Comparison of ENCODE assay signal across 11 cellular contexts in genomic region chr1:85607126-85607912, GRCh38. TPM values are rescaled to one million over a fixed set of nuclear protein-coding genes. Genes with fewer than 3 reads are reported as not detected.
DNase-seq lines count a peak whose midpoint lies in the region; ATAC-seq, FAIRE-seq and TF ChIP-seq lines count a peak whose summit lies in the region.
"Had no signal": no experiment of that assay in that cellular context is flagged by ENCODE, and none has a peak within 500 bp of the region (broad histone marks: within the 10 kb centered on the region; RNA-seq: fewer than 3 reads in every experiment).

No MANE protein-coding gene starts in this region.

- H3K27me3 Mint-ChIP-seq in Caco-2 (ENCODE audit: insufficient read depth, unreplicated experiment), result no peaks in the 10 kb centered on the region
- H3K27me3 Mint-ChIP-seq in activated naive CD8-positive, alpha-beta T cell treated with anti-CD3 and anti-CD28 coated beads for 36 hours, result no peaks in the 10 kb centered on the region
- H3K27me3 Mint-ChIP-seq: activated naive CD4-positive, alpha-beta T cell treated with anti-CD3 and anti-CD28 coated beads, Interleukin-2, amount 50 U/mL, for 24 hours had no signal

- peak in 1 of 2 experiments; percentile 95; a peak in 1 of 3 replicates for TF ChIP-seq EP300 in H1 (IDR thresholded peaks at IDR 0.05; ENCODE audit: borderline replicate concordance in 1 of 2, low read depth in 2 of 2, low read length in 2 of 2)

- H2AK5ac ChIP-seq in H1 (ENCODE audit: low read depth, low read length) (peak overlapping the region; percentile 69), mesendoderm (ENCODE audit: low read length) (no peak overlapping the region)

- H4K20me1 ChIP-seq in H1 (replicated peaks in 1 of 2; ENCODE audit: control insufficient read depth in 1 of 2, insufficient read depth in 2 of 2, low read length in 2 of 2), result no peaks in the 10 kb centered on the region

- H2AFZ ChIP-seq in H1 (ENCODE audit: low read length), result 0 out of 2 replicates have a peak overlapping the region, but pooled peaks have one; percentile 33

- peak in 1 of 2 experiments; percentile 66; a peak in 2 of 3 replicates for TF ChIP-seq POLR2A in H1 (IDR thresholded peaks at IDR 0.05; ENCODE audit: control extremely low read depth in 1 of 2, low read depth in 2 of 2, low read length in 2 of 2)

- no peaks in the 10 kb centered on the region for H3K9me3 ChIP-seq in Caco-2
- no peaks in the 10 kb centered on the region for H3K9me3 ChIP-seq in H1 (ENCODE audit: insufficient read depth in 2 of 2, low read depth in 1 of 2, low read length in 1 of 2)
- H3K9me3 ChIP-seq in ascending aorta, result no peaks in the 10 kb centered on the region

- H3K4ac ChIP-seq in H1 (replicated peaks; ENCODE audit: insufficient read length, low read depth, low read length) (peak overlapping the region; percentile 22), mesendoderm (ENCODE audit: low read depth, low read length) (peak overlapping the region; percentile 66)

- DNase-seq in Caco-2, result peak; percentile 79 to 90
- DNase-seq in MV-4-11 (lab: John Stamatoyannopoulos, UW), result peak; percentile 18
- DNase-seq in H1 (ENCODE audit: low read depth in 1 of 2, low spot score in 2 of 2), result peak; percentile 77 to 93
- DNase-seq in mesendoderm, result peak; percentile 100
- no peak for DNase-seq in left ventricle myocardium superior
- no peak for DNase-seq in ascending aorta (ENCODE audit: low spot score in 2 of 2)
- no peak for DNase-seq in activated naive CD8-positive, alpha-beta T cell treated with anti-CD3 and anti-CD28 coated beads for 36 hours
- DNase-seq: GF-D8 had no signal

- H3K4me2 ChIP-seq in H1 (ENCODE audit: insufficient read depth in 1 of 2, low read depth in 2 of 2, low read length in 2 of 2) (peak overlapping the region; percentile 44 to 59), mesendoderm (ENCODE audit: low read length) (no peak overlapping the region)

- H2BK15ac ChIP-seq in H1 (ENCODE audit: low read length) (no peak overlapping the region), mesendoderm (replicated peaks; ENCODE audit: low read depth) (no peak overlapping the region)

- POLR2A ChIA-PET in Caco-2 (lab: Charles Lee), result interaction anchor here (1.0 to 1.9 kb wide), 3 partner anchors 23 to 101 kb away, joined by 5 to 15 read pairs (median 12); partner anchors contain the start of genes CCN1 and ZNHIT6
- POLR2A ChIA-PET in H1 (lab: Charles Lee; ENCODE audit: partially characterized antibody), result interaction anchor here (0.7 to 13.5 kb wide), 11 partner anchors 10 to 101 kb away, joined by 3 to 311 read pairs (median 4); partner anchors contain the start of genes CCN1 and ZNHIT6

- peak overlapping the region; percentile 55 for H3K56ac ChIP-seq in H1 (replicated peaks; ENCODE audit: insufficient read length, low read depth, low read length)
- peak overlapping the region; percentile 22 for H3K56ac ChIP-seq in mesendoderm (ENCODE audit: low read length)

- TF ChIP-seq RAD21 in H1 (IDR thresholded peaks at IDR 0.05 in 1 of 2, conservative IDR thresholded peaks at IDR 0.05 in 1 of 2; ENCODE audit: low read depth in 2 of 2, low read length in 2 of 2), result peak; percentile 9 to 15; a peak in 2 of 4 replicates

- peak overlapping the region; percentile 95 for H3K27ac Mint-ChIP-seq in Caco-2 (ENCODE audit: unreplicated experiment)
- H3K27ac Mint-ChIP-seq in activated naive CD8-positive, alpha-beta T cell treated with anti-CD3 and anti-CD28 coated beads for 36 hours, result no peak overlapping the region
- H3K27ac Mint-ChIP-seq: activated naive CD4-positive, alpha-beta T cell treated with anti-CD3 and anti-CD28 coated beads, Interleukin-2, amount 50 U/mL, for 24 hours; T-helper 1 cell treated with Interleukin-12 subunit alpha and Interleukin-12 subunit beta and Interleukin-4 antibody, amounts not matched to agents 30 μg/mL and 1 μg/mL, for 36 hours had no signal

- H3K79me1 ChIP-seq in H1 (ENCODE audit: low read depth, low read length) (no peaks in the 10 kb centered on the region), mesendoderm (ENCODE audit: low read length) (no peaks in the 10 kb centered on the region)

- ATAC-seq in left ventricle myocardium superior (no peak), GM18517 (IDR thresholded peaks at IDR 0.05; ENCODE audit: unreplicated experiment) (no peak)

- FAIRE-seq in H1 (lab: Jason Lieb, UNC), result peak; percentile 96

- no peaks in the 10 kb centered on the region for H3K79me2 ChIP-seq in H1 (ENCODE audit: control insufficient read depth in 1 of 2, insufficient read depth in 2 of 2, low read length in 2 of 2)
- no peaks in the 10 kb centered on the region for H3K79me2 ChIP-seq in mesendoderm (ENCODE audit: control insufficient read depth, insufficient read depth, low read length)

- H3K23ac ChIP-seq in H1 (ENCODE audit: insufficient read length), result no peak overlapping the region
- no peak overlapping the region for H3K23ac ChIP-seq in mesendoderm (ENCODE audit: low read length)

- peak overlapping the region; percentile 68 for H3K4me3 Mint-ChIP-seq in Caco-2 (ENCODE audit: unreplicated experiment)
- no peak overlapping the region for H3K4me3 Mint-ChIP-seq in activated naive CD8-positive, alpha-beta T cell treated with anti-CD3 and anti-CD28 coated beads for 36 hours
- H3K4me3 Mint-ChIP-seq: activated naive CD4-positive, alpha-beta T cell treated with anti-CD3 and anti-CD28 coated beads, Interleukin-2, amount 50 U/mL, for 24 hours; T-helper 1 cell treated with Interleukin-12 subunit alpha and Interleukin-12 subunit beta and Interleukin-4 antibody, amounts not matched to agents 30 μg/mL and 1 μg/mL, for 36 hours had no signal

- H3K4me1 Mint-ChIP-seq in Caco-2 (ENCODE audit: low read depth, unreplicated experiment), result peaks cover 72% of the 10 kb centered on the region
- no peaks in the 10 kb centered on the region for H3K4me1 Mint-ChIP-seq in activated naive CD8-positive, alpha-beta T cell treated with anti-CD3 and anti-CD28 coated beads for 36 hours
- H3K4me1 Mint-ChIP-seq: activated naive CD4-positive, alpha-beta T cell treated with anti-CD3 and anti-CD28 coated beads, Interleukin-2, amount 50 U/mL, for 24 hours had no signal

- no peak for TF ChIP-seq CTCF in Caco-2 (IDR thresholded peaks at IDR 0.05; ENCODE audit: insufficient read depth in 1 of 2, low read depth in 1 of 2, low read length in 1 of 2, severe bottlenecking in 1 of 2, unreplicated experiment in 1 of 2)
- no peak for TF ChIP-seq CTCF in H1 (IDR thresholded peaks at IDR 0.05; ENCODE audit: control extremely low read depth in 1 of 3, insufficient read depth in 1 of 3, low read depth in 1 of 3, low read length in 3 of 3)
- no peak for TF ChIP-seq CTCF in ascending aorta (IDR thresholded peaks at IDR 0.05)

- H3K27ac ChIP-seq in H1 (ENCODE audit: low read depth, low read length), result peak overlapping the region; percentile 70; the same call in 1 of the 2 replicates
- H3K27ac ChIP-seq in mesendoderm (ENCODE audit: low read depth, low read length), result peak overlapping the region; percentile 33
- H3K27ac ChIP-seq in ascending aorta, result peak overlapping the region in 1 of 2 donors; percentile 1

- CTCF ChIA-PET in Caco-2 (lab: Charles Lee) (interaction anchor here (1.1 kb wide), 1 partner anchor 85 kb away, joined by 3 read pairs; no protein-coding TSS in a partner anchor), H1 (lab: Charles Lee; ENCODE audit: partially characterized antibody) (interaction anchor here (0.6 to 2.9 kb wide), 9 partner anchors 10 to 305 kb away, joined by 3 to 13 read pairs (median 4); partner anchors contain the start of gene CCN1)

- peaks cover 2% of the 10 kb centered on the region for H3K23me2 ChIP-seq in H1 (ENCODE audit: low read depth, low read length)

- H2BK20ac ChIP-seq in H1 (ENCODE audit: low read length), result peak overlapping the region; percentile 16

- H3K9me3 Mint-ChIP-seq in Caco-2 (ENCODE audit: unreplicated experiment), result no peaks in the 10 kb centered on the region
- H3K9me3 Mint-ChIP-seq in activated naive CD8-positive, alpha-beta T cell treated with anti-CD3 and anti-CD28 coated beads for 36 hours, result no peaks in the 10 kb centered on the region
- H3K9me3 Mint-ChIP-seq: activated naive CD4-positive, alpha-beta T cell treated with anti-CD3 and anti-CD28 coated beads, Interleukin-2, amount 50 U/mL, for 24 hours; T-helper 1 cell treated with Interleukin-12 subunit alpha and Interleukin-12 subunit beta and Interleukin-4 antibody, amounts not matched to agents 30 μg/mL and 1 μg/mL, for 36 hours had no signal

- no TSS peak for BruUV-seq in Caco-2 (replicated peaks; lab: Mats Ljungman, UMichigan)

- H2BK12ac ChIP-seq in H1 (ENCODE audit: low read depth, low read length), result peak overlapping the region; percentile 99

- H3K27me3 ChIP-seq in Caco-2 (replicated peaks; ENCODE audit: control insufficient read depth, insufficient read depth, low read length), result no peaks in the 10 kb centered on the region
- no peaks in the 10 kb centered on the region; a peak in 1 of 7 replicates for H3K27me3 ChIP-seq in H1 (replicated peaks in 1 of 4; ENCODE audit: control insufficient read depth in 3 of 4, extremely low read depth in 1 of 4, insufficient read depth in 3 of 4, low read length in 3 of 4)
- H3K27me3 ChIP-seq in mesendoderm (ENCODE audit: insufficient read depth, low read length, poor library complexity), result no peaks in the 10 kb centered on the region
- no peaks in the 10 kb centered on the region for H3K27me3 ChIP-seq in ascending aorta

- H3K4me3 ChIP-seq in Caco-2 (ENCODE audit: low read depth, low read length) (no peak overlapping the region), H1 (ENCODE audit: extremely low read depth in 1 of 4, insufficient read depth in 2 of 4, low read depth in 3 of 4, low read length in 4 of 4) (peak overlapping the region in 1 of 4 experiments; percentile 21; a peak in 2 of 8 replicates), mesendoderm (ENCODE audit: low read length) (no peak overlapping the region), ascending aorta (no peak overlapping the region)

- H4K91ac ChIP-seq in H1 (replicated peaks; ENCODE audit: insufficient read length, low read length), result peak overlapping the region; percentile 88

- H3K36me3 Mint-ChIP-seq in Caco-2 (ENCODE audit: insufficient read depth, unreplicated experiment), result peaks cover 6% of the 10 kb centered on the region
- no peaks in the 10 kb centered on the region for H3K36me3 Mint-ChIP-seq in activated naive CD8-positive, alpha-beta T cell treated with anti-CD3 and anti-CD28 coated beads for 36 hours

- H2BK120ac ChIP-seq in H1 (replicated peaks; ENCODE audit: low read depth, low read length) (peak overlapping the region; percentile 97), mesendoderm (ENCODE audit: low read depth, low read length) (no peak overlapping the region)

- H2BK5ac ChIP-seq in H1 (ENCODE audit: low read depth, low read length), result peak overlapping the region; percentile 75
- H2BK5ac ChIP-seq in mesendoderm (ENCODE audit: low read length), result peak overlapping the region; percentile 17

- H3K36me3 ChIP-seq in Caco-2 (ENCODE audit: control insufficient read depth, insufficient read depth, low read length) (no peaks in the 10 kb centered on the region), H1 (ENCODE audit: control insufficient read depth in 2 of 4, insufficient read depth in 4 of 4, low read length in 3 of 4) (no peaks in the 10 kb centered on the region), mesendoderm (ENCODE audit: control insufficient read depth, insufficient read depth, low read length) (no peaks in the 10 kb centered on the region), ascending aorta (no peaks in the 10 kb centered on the region)

- H3K9ac ChIP-seq in H1 (replicated peaks in 1 of 4; ENCODE audit: extremely low read depth in 1 of 4, low read depth in 3 of 4, low read length in 3 of 4) (no peak overlapping the region; a peak in 1 of 7 replicates), mesendoderm (ENCODE audit: low read length) (no peak overlapping the region)

- intact Hi-C loops in Caco-2 (cut with micrococcal nuclease; ENCODE audit: unreplicated experiment), result loop anchor here (1.0 to 5.0 kb wide), 3 partner anchors 25 to 278 kb away; partner anchors contain the start of gene ZNHIT6
- intact Hi-C loops in left ventricle myocardium superior (cut with micrococcal nuclease), result no loop called here
- intact Hi-C loops in ascending aorta (cut with DNase I), result no loop called here

- H4K8ac ChIP-seq in H1 (ENCODE audit: extremely low read depth, insufficient read depth, low read length), result no peak overlapping the region
- H4K8ac ChIP-seq in mesendoderm (ENCODE audit: low read depth, low read length), result no peak overlapping the region

- H3K18ac ChIP-seq in H1 (ENCODE audit: extremely low read depth, low read length) (peak overlapping the region; percentile 96), mesendoderm (ENCODE audit: low read length) (no peak overlapping the region)

- H3K4me1 ChIP-seq in Caco-2 (peaks cover 66% of the 10 kb centered on the region), H1 (replicated peaks in 1 of 4; ENCODE audit: control insufficient read depth in 3 of 4, insufficient read depth in 4 of 4, low read length in 3 of 4) (peaks cover 9 to 19% (median 14%) of the 10 kb centered on the region in 4 experiments), mesendoderm (ENCODE audit: control insufficient read depth, low read depth, low read length) (peaks cover 4% of the 10 kb centered on the region), ascending aorta (peaks cover 3 to 14% of the 10 kb centered on the region in 2 donors)

- no peak overlapping the region for H3K14ac ChIP-seq in H1 (ENCODE audit: insufficient read length)

- 31% methylated on average over 10 of the region's 10 CpGs; no CpG with 5 or more reads in 1 of the 2 experiments for WGBS in H1 (ENCODE audit: extremely low coverage in 1 of 2, insufficient coverage in 1 of 2, insufficient read length in 1 of 2, insufficient replicate concordance in 2 of 2, low coverage in 1 of 2, low lambda C conversion rate in 2 of 2, missing lambda C conversion rate in 1 of 2), 2 experiments
- WGBS in mesendoderm (ENCODE audit: extremely low coverage, insufficient coverage, low lambda C conversion rate), result no CpG with 5 or more reads among the region's 10 CpGs

- H4K5ac ChIP-seq in H1 (ENCODE audit: insufficient read length, low read depth, low read length) (peak overlapping the region; percentile 85), mesendoderm (ENCODE audit: low read length) (no peak overlapping the region)

RNA-seq across cellular contexts. Expression of gene CCN1, which starts 26.8 kb away (rescaled TPM):
- total RNA-seq in Caco-2 (2022) (87.4 and 88.8 TPM in 2 replicates), left ventricle myocardium superior (32.6 TPM), ascending aorta (933 TPM)
- total RNA-seq in H1 (2021; fragmentation: NEBNext Ultra II Directional; extraction: Animal tissue kit (Norgen Biotek cat#: 25700)), result 108 and 113 TPM in 2 replicates
- polyA plus RNA-seq in H1 (2011; rRNA removed), result 19.1 and 29.7 TPM in 2 replicates
- 36.4 TPM for polyA plus RNA-seq in H1 (2011; cell fraction: cytosol; rRNA removed)
- 106 TPM for polyA plus RNA-seq in H1 (2011; cell fraction: nucleus; rRNA removed)
- polyA plus RNA-seq in H1 (2012, experiment 1 of 2), result 58.2 to 88.4 TPM (median 74.4 TPM) in 4 replicates
- polyA plus RNA-seq in H1 (2012, experiment 2 of 2), result 84.1 TPM
- 122 TPM for polyA plus RNA-seq in H1 (2013, experiment 1 of 2)
- 139 TPM for polyA plus RNA-seq in H1 (2013, experiment 2 of 2)
- 18.3 and 33.7 TPM in 2 replicates for polyA minus RNA-seq in H1 (2011; rRNA and poly(A)+ RNA removed)
- polyA minus RNA-seq in H1 (2011; cell fraction: cytosol; rRNA and poly(A)+ RNA removed), result 37.7 TPM
- polyA minus RNA-seq in H1 (2011; cell fraction: nucleus; rRNA and poly(A)+ RNA removed), result 109 TPM
- 188 TPM for polyA plus RNA-seq in mesendoderm (2013, experiment 1 of 2)
- 199 TPM for polyA plus RNA-seq in mesendoderm (2013, experiment 2 of 2)
- under 1 TPM in 1 of 2 experiments, not detected in 1; 0.12 TPM for total RNA-seq in activated naive CD8-positive, alpha-beta T cell treated with anti-CD3 and anti-CD28 coated beads for 36 hours

Comparison
In these comparisons a context has a peak if more than half of its experiments do, and no peak if none do; other contexts are left out.
1. DNase-seq: peak in Caco-2 (2 of 2), MV-4-11 (single experiment), H1 (2 of 2) and mesendoderm (single experiment); none in left ventricle myocardium superior (single experiment), ascending aorta (0 of 2) and activated naive CD8-positive, alpha-beta T cell treated with anti-CD3 and anti-CD28 coated beads for 36 hours (single experiment).
2. RNA of gene CCN1, which starts 26.8 kb away (total RNA-seq): 933 TPM in ascending aorta (single experiment), 108 to 113 TPM in H1, 87.4 to 88.8 TPM in Caco-2 and 32.6 TPM in left ventricle myocardium superior (single experiment); 0.12 TPM in activated naive CD8-positive, alpha-beta T cell treated with anti-CD3 and anti-CD28 coated beads for 36 hours; every median in the first group is over 10 times any median in the second.